1 cellular context compared by ENCODE assay signal in the genomic region with DNA sequence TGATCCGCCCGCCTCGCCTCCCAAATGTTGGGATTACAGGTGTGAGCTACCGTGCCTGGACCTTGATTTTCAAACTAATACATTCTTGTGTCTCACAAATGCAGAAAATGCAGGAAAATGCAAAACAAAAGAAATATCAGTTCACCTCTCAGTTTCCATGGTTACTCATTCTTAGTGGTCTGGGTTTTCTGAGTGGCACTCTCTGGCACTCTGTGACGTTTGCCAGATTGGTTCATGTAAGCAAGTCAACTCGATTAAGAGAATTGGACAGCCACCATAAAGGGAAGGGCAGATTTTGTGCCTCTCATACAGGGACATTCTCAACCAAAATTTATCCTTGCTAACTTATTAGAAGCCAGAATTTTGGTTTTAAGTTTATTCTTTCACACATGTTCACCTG.
A peak's percentile ranks its signal among the peaks of the same experiment; 100 is the strongest.
TF ChIP-seq lines count a peak whose summit lies in the region.

No MANE protein-coding gene starts in this region.

TF ChIP-seq in HepG2, 621 proteins besides CTCF, POLR2A, EP300 and RAD21:
- no peak for TF ChIP-seq ZNF660 (CRISPR knock-in tag; IDR thresholded peaks at IDR 0.05; ENCODE audit: borderline replicate concordance, low read depth)
- TF ChIP-seq RFX1 (IDR thresholded peaks at IDR 0.05) = peak; percentile 14; the same call in 1 of the 2 replicates
TF ChIP-seq in HepG2: peak in this region for 1.
